Comparison of ENCODE assay signal across 8 cellular contexts in genomic region chr19:41706741-41707501, GRCh38. TPM values are rescaled to one million over a fixed set of nuclear protein-coding genes. Genes with fewer than 3 reads are reported as not detected.
A peak's percentile ranks its signal among the peaks of the same experiment; 100 is the strongest.
DNase-seq lines count a peak whose midpoint lies in the region; ATAC-seq and TF ChIP-seq lines count a peak whose summit lies in the region.

No MANE protein-coding gene starts in this region.

- POLR2A ChIA-PET in activated CD8-positive, alpha-beta T cell treated with anti-CD3 and anti-CD28 coated beads, Interleukin-2, amount 10 ng/mL, durations not matched to agents 7 days and 5 days (lab: Charles Lee) = interaction anchor here (0.5 kb wide), 1 partner anchor 176 kb away, joined by 3 read pairs; the partner anchor contains the start of gene ARHGEF1
- POLR2A ChIA-PET in naive thymus-derived CD4-positive, alpha-beta T cell (lab: Charles Lee) = no interaction called here

- H3K36me3 Mint-ChIP-seq in activated CD8-positive, alpha-beta T cell treated with anti-CD3 and anti-CD28 coated beads, Interleukin-2, amount 10 ng/mL, durations not matched to agents 7 days and 5 days (ENCODE audit: low read depth) = no peaks in the 10 kb centered on the region
- H3K36me3 Mint-ChIP-seq in endodermal cell (ENCODE audit: low read depth) = no peaks in the 10 kb centered on the region
- no peaks in the 10 kb centered on the region for H3K36me3 Mint-ChIP-seq in naive thymus-derived CD4-positive, alpha-beta T cell

- TF ChIP-seq CTCF in endodermal cell (conservative IDR thresholded peaks at IDR 0.05) (peak; percentile 87), testis (IDR thresholded peaks at IDR 0.05) (peak in 2 of 3 experiments; percentile 43 to 54)

- H3K27me3 Mint-ChIP-seq in activated CD8-positive, alpha-beta T cell treated with anti-CD3 and anti-CD28 coated beads, Interleukin-2, amount 10 ng/mL, durations not matched to agents 7 days and 5 days (ENCODE audit: low read depth) = peaks cover 9% of the 10 kb centered on the region
- peaks cover 4% of the 10 kb centered on the region for H3K27me3 Mint-ChIP-seq in endodermal cell (ENCODE audit: insufficient read depth)
- peaks cover 16 to 45% (median 29%) of the 10 kb centered on the region in 5 donors for H3K27me3 Mint-ChIP-seq in naive thymus-derived CD4-positive, alpha-beta T cell

- H3K9me3 Mint-ChIP-seq in activated CD8-positive, alpha-beta T cell treated with anti-CD3 and anti-CD28 coated beads, Interleukin-2, amount 10 ng/mL, durations not matched to agents 7 days and 5 days (ENCODE audit: insufficient read depth) = no peaks in the 10 kb centered on the region
- H3K9me3 Mint-ChIP-seq in endodermal cell = peaks cover 91% of the 10 kb centered on the region
- H3K9me3 Mint-ChIP-seq in naive thymus-derived CD4-positive, alpha-beta T cell = peaks cover 0 to 2% (median 0%) of the 10 kb centered on the region in 11 donors

- H3K4me3 ChIP-seq in endodermal cell (ENCODE audit: low read length) = no peak overlapping the region
- H3K4me3 ChIP-seq in naive thymus-derived CD4-positive, alpha-beta T cell (ENCODE audit: low read length) = peak overlapping the region; percentile 56
- H3K4me3 ChIP-seq in testis = no peak overlapping the region

- H3K27ac ChIP-seq in endodermal cell (ENCODE audit: low read depth, low read length) = no peak overlapping the region
- H3K27ac ChIP-seq in naive thymus-derived CD4-positive, alpha-beta T cell (ENCODE audit: low read depth, low read length) = no peak overlapping the region
- H3K27ac ChIP-seq in testis = no peak overlapping the region

- H3K9me3 ChIP-seq in endodermal cell (ENCODE audit: control insufficient read depth, low read length) = no peaks in the 10 kb centered on the region
- H3K9me3 ChIP-seq in naive thymus-derived CD4-positive, alpha-beta T cell (ENCODE audit: control insufficient read depth in 2 of 3, low read length in 3 of 3) = no peaks in the 10 kb centered on the region
- H3K9me3 ChIP-seq in testis = no peaks in the 10 kb centered on the region

- DNase-seq in COLO829 (ENCODE audit: low spot score) (peak; percentile 51), NCI-H82 (lab: John Stamatoyannopoulos, UW) (peak; percentile 84), endodermal cell (peak; percentile 95), testis (peak; percentile 48)
- peak; percentile 76 for DNase-seq in activated CD8-positive, alpha-beta T cell treated with anti-CD3 and anti-CD28 coated beads, Interleukin-2, amount 10 ng/mL, durations not matched to agents 7 days and 5 days
- DNase-seq in naive thymus-derived CD4-positive, alpha-beta T cell = peak; percentile 58 to 79 (median 72)

- intact Hi-C loops in naive thymus-derived CD4-positive, alpha-beta T cell (cut with micrococcal nuclease) = loop anchor here (1.0 to 5.0 kb wide), 3 partner anchors 39 to 78 kb away; no protein-coding TSS in a partner anchor
- intact Hi-C loops in testis (cut with DNase I; ENCODE audit: low total_unique reads) = no loop called here

- H3K4me1 Mint-ChIP-seq in activated CD8-positive, alpha-beta T cell treated with anti-CD3 and anti-CD28 coated beads, Interleukin-2, amount 10 ng/mL, durations not matched to agents 7 days and 5 days (ENCODE audit: low read depth) = peaks cover 2% of the 10 kb centered on the region
- no peaks in the 10 kb centered on the region for H3K4me1 Mint-ChIP-seq in endodermal cell
- peaks cover 0 to 12% (median 5%) of the 10 kb centered on the region in 7 donors for H3K4me1 Mint-ChIP-seq in naive thymus-derived CD4-positive, alpha-beta T cell

- H3K36me3 ChIP-seq in endodermal cell (ENCODE audit: control insufficient read depth, insufficient read depth, low read length) (no peaks in the 10 kb centered on the region), testis (ENCODE audit: low read depth, missing control alignments) (no peaks in the 10 kb centered on the region)
- H3K36me3 ChIP-seq in naive thymus-derived CD4-positive, alpha-beta T cell (ENCODE audit: control insufficient read depth in 2 of 3, insufficient read depth in 3 of 3, low read length in 3 of 3) = no peaks in the 10 kb centered on the region

- H3K4me1 ChIP-seq in endodermal cell (ENCODE audit: control insufficient read depth, insufficient read depth, low read length) (no peaks in the 10 kb centered on the region), testis (no peaks in the 10 kb centered on the region)
- H3K4me1 ChIP-seq in naive thymus-derived CD4-positive, alpha-beta T cell (ENCODE audit: control insufficient read depth in 2 of 2, insufficient read depth in 2 of 2, low read length in 2 of 2) = no peaks in the 10 kb centered on the region

- no peak for TF ChIP-seq POLR2A in testis (IDR thresholded peaks at IDR 0.05)

- ATAC-seq in HG03280 (IDR thresholded peaks at IDR 0.05; ENCODE audit: unreplicated experiment) = peak; percentile 57
- ATAC-seq in activated CD8-positive, alpha-beta T cell treated with anti-CD3 and anti-CD28 coated beads, Interleukin-2, amount 10 ng/mL, durations not matched to agents 7 days and 5 days = peak; percentile 96
- peak; percentile 95 for ATAC-seq in naive thymus-derived CD4-positive, alpha-beta T cell
- ATAC-seq in HG03045 (IDR thresholded peaks at IDR 0.05; ENCODE audit: unreplicated experiment) = no peak

- H3K27ac Mint-ChIP-seq in activated CD8-positive, alpha-beta T cell treated with anti-CD3 and anti-CD28 coated beads, Interleukin-2, amount 10 ng/mL, durations not matched to agents 7 days and 5 days = no peak overlapping the region
- H3K27ac Mint-ChIP-seq in endodermal cell = no peak overlapping the region
- H3K27ac Mint-ChIP-seq in naive thymus-derived CD4-positive, alpha-beta T cell = no peak overlapping the region

- CTCF ChIA-PET in activated CD8-positive, alpha-beta T cell treated with anti-CD3 and anti-CD28 coated beads, Interleukin-2, amount 10 ng/mL, durations not matched to agents 7 days and 5 days (lab: Charles Lee) = interaction anchor here (0.6 to 1.9 kb wide), 36 partner anchors 9 to 250 kb away, joined by 3 to 26 read pairs (median 4); no protein-coding TSS in a partner anchor
- CTCF ChIA-PET in naive thymus-derived CD4-positive, alpha-beta T cell (lab: Charles Lee) = interaction anchor here (0.5 to 2.9 kb wide), 12 partner anchors 9 to 589 kb away, joined by 3 to 15 read pairs (median 4); no protein-coding TSS in a partner anchor

- 26 to 43% methylated on average over 7 to 26 of the region's 26 CpGs for WGBS in endodermal cell (ENCODE audit: insufficient coverage in 1 of 2, insufficient read length in 1 of 2), 2 experiments
- 14 to 29% methylated on average over 16 to 24 of the region's 26 CpGs for WGBS in testis, 2 donors

- no peak overlapping the region for H3K9ac ChIP-seq in endodermal cell (ENCODE audit: extremely low read depth, low read length, poor library complexity, severe bottlenecking)

- peak overlapping the region; percentile 47 for H3K4me3 Mint-ChIP-seq in activated CD8-positive, alpha-beta T cell treated with anti-CD3 and anti-CD28 coated beads, Interleukin-2, amount 10 ng/mL, durations not matched to agents 7 days and 5 days
- H3K4me3 Mint-ChIP-seq in endodermal cell = no peak overlapping the region
- H3K4me3 Mint-ChIP-seq in naive thymus-derived CD4-positive, alpha-beta T cell = peak overlapping the region; percentile 60 to 81 (median 74)

- H3K27me3 ChIP-seq in endodermal cell (ENCODE audit: control insufficient read depth, insufficient read depth, low read length, poor library complexity, severe bottlenecking) (no peaks in the 10 kb centered on the region), testis (no peaks in the 10 kb centered on the region)
- no peaks in the 10 kb centered on the region for H3K27me3 ChIP-seq in naive thymus-derived CD4-positive, alpha-beta T cell (ENCODE audit: control insufficient read depth in 2 of 2, insufficient read depth in 2 of 2, low read length in 2 of 2)

RNA-seq across cellular contexts. Expression of gene CEACAM5, which starts 1.5 kb away (rescaled TPM):
- total RNA-seq in activated CD8-positive, alpha-beta T cell treated with anti-CD3 and anti-CD28 coated beads, Interleukin-2, amount 10 ng/mL, durations not matched to agents 7 days and 5 days = not detected
- not detected for total RNA-seq in endodermal cell
- polyA plus RNA-seq in endodermal cell (2013, experiment 1 of 2) = not detected
- not detected for polyA plus RNA-seq in endodermal cell (2013, experiment 2 of 2)
- total RNA-seq in naive thymus-derived CD4-positive, alpha-beta T cell = not detected
- polyA plus RNA-seq in naive thymus-derived CD4-positive, alpha-beta T cell = not detected
- under 1 TPM; 0.24 to 0.50 TPM for total RNA-seq in testis
- 0.33 TPM for polyA plus RNA-seq in testis (ENCODE audit: insufficient read depth, low read depth, low replicate concordance)

RNA-seq across cellular contexts. Expression of gene CEACAM7, which starts 18.9 kb away (rescaled TPM):
- not detected for total RNA-seq in activated CD8-positive, alpha-beta T cell treated with anti-CD3 and anti-CD28 coated beads, Interleukin-2, amount 10 ng/mL, durations not matched to agents 7 days and 5 days
- total RNA-seq in endodermal cell = not detected
- polyA plus RNA-seq in endodermal cell (2013, experiment 1 of 2) = not detected
- polyA plus RNA-seq in endodermal cell (2013, experiment 2 of 2) = not detected
- not detected for total RNA-seq in naive thymus-derived CD4-positive, alpha-beta T cell
- polyA plus RNA-seq in naive thymus-derived CD4-positive, alpha-beta T cell = not detected
- under 1 TPM; 0.19 to 0.39 TPM for total RNA-seq in testis
- not detected for polyA plus RNA-seq in testis (ENCODE audit: insufficient read depth, low read depth, low replicate concordance)

RNA-seq across cellular contexts. Expression of gene CEACAM6, which starts 48.4 kb away (rescaled TPM):
- not detected for total RNA-seq in activated CD8-positive, alpha-beta T cell treated with anti-CD3 and anti-CD28 coated beads, Interleukin-2, amount 10 ng/mL, durations not matched to agents 7 days and 5 days
- total RNA-seq in endodermal cell = not detected
- not detected for polyA plus RNA-seq in endodermal cell (2013, experiment 1 of 2)
- polyA plus RNA-seq in endodermal cell (2013, experiment 2 of 2) = not detected
- total RNA-seq in naive thymus-derived CD4-positive, alpha-beta T cell = under 1 TPM in 1 of 5 experiments, not detected in 4; 0.15 TPM
- not detected for polyA plus RNA-seq in naive thymus-derived CD4-positive, alpha-beta T cell
- under 1 TPM in 1 of 2 donors, not detected in 1; 0.31 TPM for total RNA-seq in testis
- 0.29 TPM for polyA plus RNA-seq in testis (ENCODE audit: insufficient read depth, low read depth, low replicate concordance)
